Comparison of ENCODE assay signal across 12 cellular contexts in the genomic region with DNA sequence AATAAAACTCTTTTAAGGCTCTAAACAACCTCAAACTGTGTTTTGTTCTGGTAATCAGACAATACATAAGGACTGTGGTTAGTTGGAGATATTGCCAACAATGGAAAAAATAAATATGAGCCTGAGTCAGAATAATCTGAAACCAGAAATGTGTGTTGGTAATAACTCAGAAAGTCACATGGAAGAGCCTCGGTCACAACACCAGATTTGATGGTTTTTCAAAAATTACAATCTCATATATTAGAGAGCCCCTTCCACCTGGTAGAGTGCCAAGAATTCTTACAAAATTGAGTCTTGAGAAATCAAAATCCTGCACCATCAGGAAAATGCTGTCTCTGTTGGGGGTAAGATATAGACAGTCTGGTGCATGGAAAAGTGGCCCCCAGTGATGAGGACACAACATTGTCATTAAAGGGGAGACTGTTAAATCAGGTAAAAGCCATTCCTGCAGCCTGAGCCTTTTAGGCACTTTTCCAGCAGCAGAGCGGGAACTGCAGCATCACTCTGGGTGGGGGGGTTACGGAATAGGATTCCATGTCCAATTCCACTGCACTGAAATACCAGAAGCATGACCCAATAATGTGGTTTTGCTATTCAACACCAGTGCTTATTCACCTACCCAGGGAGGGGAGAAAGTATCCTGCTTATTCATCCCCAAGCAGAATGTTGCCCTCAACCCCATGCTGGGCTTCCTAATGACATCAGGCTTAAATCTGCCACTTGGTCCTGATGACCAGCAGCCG. TPM values are rescaled to one million over a fixed set of nuclear protein-coding genes. Genes with fewer than 3 reads are reported as not detected.
A peak's percentile ranks its signal among the peaks of the same experiment; 100 is the strongest.
DNase-seq lines count a peak whose midpoint lies in the region; ATAC-seq and TF ChIP-seq lines count a peak whose summit lies in the region.
"Had no signal": no experiment of that assay in that cellular context is flagged by ENCODE, and none has a peak within 500 bp of the region (broad histone marks: within the 10 kb centered on the region; RNA-seq: fewer than 3 reads in every experiment).

No MANE protein-coding gene starts in this region.

- TF ChIP-seq POLR2A in adrenal gland (IDR thresholded peaks at IDR 0.05), result no peak

- H2BK15ac ChIP-seq in mesendoderm (replicated peaks; ENCODE audit: low read depth), result no peak overlapping the region

- no peak overlapping the region for H3K23ac ChIP-seq in mesendoderm (ENCODE audit: low read length)

- no peaks in the 10 kb centered on the region for H3K27me3 Mint-ChIP-seq in chondrocyte (ENCODE audit: low read depth)

- WGBS in mesendoderm (ENCODE audit: extremely low coverage, insufficient coverage, low lambda C conversion rate), result no CpG with 5 or more reads among the region's 4 CpGs
- WGBS in adrenal gland, 4 donors, result 83 to 92% (median 87%) methylated on average over 3 to 4 of the region's 4 CpGs
- WGBS in psoas muscle, 3 donors, result 45 to 70% (median 59%) methylated on average over 4 of the region's 4 CpGs

- no peaks in the 10 kb centered on the region; the same call in 1 of the 2 replicates for H3K9me3 ChIP-seq in MG63
- no peaks in the 10 kb centered on the region for H3K9me3 ChIP-seq in adrenal gland (replicated peaks in 1 of 3)
- no peaks in the 10 kb centered on the region for H3K9me3 ChIP-seq in psoas muscle
- H3K9me3 ChIP-seq: stomach had no signal

- no peak overlapping the region for H4K5ac ChIP-seq in mesendoderm (ENCODE audit: low read length)

- no peak overlapping the region for H3K4me3 Mint-ChIP-seq in chondrocyte (ENCODE audit: unreplicated experiment)
- H3K4me3 Mint-ChIP-seq: naive thymus-derived CD8-positive, alpha-beta T cell had no signal

- no peak overlapping the region for H4K8ac ChIP-seq in mesendoderm (ENCODE audit: low read depth, low read length)

- H3K27me3 ChIP-seq in MG63, result no peaks in the 10 kb centered on the region
- no peaks in the 10 kb centered on the region for H3K27me3 ChIP-seq in mesendoderm (ENCODE audit: insufficient read depth, low read length, poor library complexity)
- no peaks in the 10 kb centered on the region for H3K27me3 ChIP-seq in adrenal gland
- no peaks in the 10 kb centered on the region for H3K27me3 ChIP-seq in psoas muscle (ENCODE audit: insufficient read depth in 3 of 3, low read length in 2 of 3)

- no peak overlapping the region for H3K9ac ChIP-seq in mesendoderm (ENCODE audit: low read length)

- H3K4ac ChIP-seq in mesendoderm (ENCODE audit: low read depth, low read length), result no peak overlapping the region

- H2BK120ac ChIP-seq in mesendoderm (ENCODE audit: low read depth, low read length), result no peak overlapping the region

- no peak overlapping the region for H2BK5ac ChIP-seq in mesendoderm (ENCODE audit: low read length)

- no peak overlapping the region for H2AK5ac ChIP-seq in mesendoderm (ENCODE audit: low read length)

- no peak overlapping the region for H3K18ac ChIP-seq in mesendoderm (ENCODE audit: low read length)

- no peak overlapping the region for H3K56ac ChIP-seq in mesendoderm (ENCODE audit: low read length)

- H3K4me1 Mint-ChIP-seq in chondrocyte (ENCODE audit: low read depth), result peaks cover 27% of the 10 kb centered on the region
- H3K4me1 Mint-ChIP-seq: naive thymus-derived CD8-positive, alpha-beta T cell had no signal

- no peaks in the 10 kb centered on the region for H3K79me2 ChIP-seq in mesendoderm (ENCODE audit: control insufficient read depth, insufficient read depth, low read length)

- H3K79me1 ChIP-seq in mesendoderm (ENCODE audit: low read length), result no peaks in the 10 kb centered on the region

- peaks cover 2% of the 10 kb centered on the region for H3K36me3 Mint-ChIP-seq in chondrocyte (ENCODE audit: low read depth)
- H3K36me3 Mint-ChIP-seq: naive thymus-derived CD8-positive, alpha-beta T cell had no signal

- ATAC-seq in psoas muscle (no peak), Right ventricle myocardium superior (ENCODE audit: poor library complexity) (no peak)
- ATAC-seq: naive thymus-derived CD8-positive, alpha-beta T cell had no signal

- H3K4me1 ChIP-seq in mesendoderm (ENCODE audit: control insufficient read depth, low read depth, low read length) (no peaks in the 10 kb centered on the region), adrenal gland (replicated peaks in 1 of 2) (no peaks in the 10 kb centered on the region), psoas muscle (no peaks in the 10 kb centered on the region)
- H3K4me1 ChIP-seq: stomach had no signal

- H3K9me3 Mint-ChIP-seq in chondrocyte (ENCODE audit: low read depth), result peaks cover 3% of the 10 kb centered on the region

- H3K27ac ChIP-seq in mesendoderm (ENCODE audit: low read depth, low read length) (no peak overlapping the region), adrenal gland (no peak overlapping the region), psoas muscle (no peak overlapping the region)
- H3K27ac ChIP-seq: stomach had no signal

- TF ChIP-seq CTCF in chondrocyte (IDR thresholded peaks at IDR 0.05), result no peak
- TF ChIP-seq CTCF in adrenal gland (IDR thresholded peaks at IDR 0.05), result no peak
- no peak for TF ChIP-seq CTCF in psoas muscle (IDR thresholded peaks at IDR 0.05)

- H3K27ac Mint-ChIP-seq in chondrocyte (ENCODE audit: unreplicated experiment), result peak overlapping the region; percentile 94

- no peak overlapping the region for H3K4me2 ChIP-seq in mesendoderm (ENCODE audit: low read length)

- DNase-seq in AG20443 (ENCODE audit: low spot score) (peak; percentile 91), MG63 (peak; percentile 87), chondrocyte (ENCODE audit: low spot score) (no peak), mesendoderm (peak; percentile 92), adrenal gland (no peak), psoas muscle (no peak), Right ventricle myocardium superior (no peak), dermis blood vessel endothelial cell (no peak)
- DNase-seq: COR-L47; hippocampal formation; naive thymus-derived CD8-positive, alpha-beta T cell; stomach had no signal

- H3K4me3 ChIP-seq in MG63 (no peak overlapping the region), mesendoderm (ENCODE audit: low read length) (no peak overlapping the region), adrenal gland (no peak overlapping the region), psoas muscle (no peak overlapping the region)
- H3K4me3 ChIP-seq: stomach had no signal

- intact Hi-C loops in adrenal gland (cut with DNase I) (no loop called here), psoas muscle (cut with DNase I) (no loop called here), Right ventricle myocardium superior (cut with DNase I) (no loop called here)

- H3K36me3 ChIP-seq in MG63 (no peaks in the 10 kb centered on the region), mesendoderm (ENCODE audit: control insufficient read depth, insufficient read depth, low read length) (no peaks in the 10 kb centered on the region), adrenal gland (replicated peaks in 1 of 2) (no peaks in the 10 kb centered on the region), psoas muscle (ENCODE audit: insufficient read depth in 1 of 2, low read depth in 1 of 2) (no peaks in the 10 kb centered on the region)
- H3K36me3 ChIP-seq: stomach had no signal

RNA-seq across cellular contexts. Expression of gene ADAM12, which starts 9.5 kb away (rescaled TPM):
- 15.3 and 15.8 TPM in 2 replicates for total RNA-seq in MG63 (2014; rRNA removed; shearing (Covaris generic); ENCODE audit: low replicate concordance)
- 92.2 to 175 TPM (median 166 TPM) in 3 replicates for total RNA-seq in chondrocyte
- 0.10 TPM for polyA plus RNA-seq in mesendoderm (2013, experiment 1 of 2)
- polyA plus RNA-seq in mesendoderm (2013, experiment 2 of 2), result 0.14 TPM
- total RNA-seq in adrenal gland, result 1 to 10 TPM in 1 of 8 donors, under 1 TPM in 7; 0.13 to 2.1 (median 0.65) TPM
- under 1 TPM; 0.08 to 0.37 (median 0.16) TPM for polyA plus RNA-seq in adrenal gland
- total RNA-seq in psoas muscle, result 1 to 10 TPM in 1 of 4 donors, under 1 TPM in 2, not detected in 1; 0.24 to 3.3 (median 0.68) TPM
- under 1 TPM in 2 of 3 donors, not detected in 1; 0.01 to 0.09 TPM for polyA plus RNA-seq in psoas muscle
- total RNA-seq in Right ventricle myocardium superior, result 0.38 TPM
- 0.28 and 0.68 TPM in 2 replicates for total RNA-seq in dermis blood vessel endothelial cell
- polyA plus RNA-seq: naive thymus-derived CD8-positive, alpha-beta T cell had no signal

Comparison
In these comparisons a context has a peak if more than half of its experiments do, and no peak if none do; other contexts are left out.
1. DNase-seq: peak in AG20443 (single experiment), MG63 (single experiment) and mesendoderm (single experiment); none in chondrocyte (single experiment), adrenal gland (0 of 7), psoas muscle (0 of 2), Right ventricle myocardium superior (single experiment) and dermis blood vessel endothelial cell (single experiment).